8 cellular contexts compared by ENCODE assay signal in the genomic region with DNA sequence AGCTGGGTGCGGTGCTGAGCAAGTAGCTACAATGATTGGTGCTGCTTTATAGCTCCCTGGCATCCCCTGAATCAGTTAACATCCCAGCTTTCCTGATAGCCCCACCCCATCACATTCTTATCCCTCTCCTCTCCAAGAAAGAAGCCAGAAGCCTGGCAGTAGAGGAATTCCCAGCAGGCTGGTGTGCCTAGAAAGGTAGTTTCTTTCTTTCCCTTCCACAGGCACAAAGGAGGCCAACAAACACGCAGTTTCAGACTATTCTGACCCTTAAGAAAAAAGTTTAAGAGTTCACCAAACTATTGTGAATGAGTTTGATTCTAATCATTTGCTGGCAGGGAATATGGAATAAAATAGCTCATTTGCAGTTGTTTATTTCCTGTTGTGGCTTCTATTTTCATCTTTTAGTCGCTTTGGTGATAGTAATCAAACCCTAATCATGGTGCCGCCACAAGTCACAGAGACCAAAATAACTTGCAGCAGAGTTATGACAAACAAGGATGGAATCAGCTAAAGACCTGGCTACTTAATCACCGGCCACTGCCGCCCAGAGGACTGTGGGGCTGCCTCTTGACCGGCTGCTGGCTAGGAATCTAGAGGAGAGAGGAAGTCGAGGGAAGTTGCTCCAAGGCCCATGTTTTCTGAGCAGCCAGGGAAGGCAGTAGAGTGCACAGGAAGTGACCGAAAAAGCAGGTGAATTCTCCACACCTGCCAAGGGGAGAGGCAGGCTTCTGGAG. TPM values are rescaled to one million over a fixed set of nuclear protein-coding genes. Genes with fewer than 3 reads are reported as not detected.
A peak's percentile ranks its signal among the peaks of the same experiment; 100 is the strongest.
DNase-seq lines count a peak whose midpoint lies in the region; ATAC-seq, FAIRE-seq and TF ChIP-seq lines count a peak whose summit lies in the region.

No MANE protein-coding gene starts in this region.

- H3K27me3 ChIP-seq in HCT116 (ENCODE audit: insufficient read depth, low read length) (peaks cover 4% of the 10 kb centered on the region; the same call in 1 of the 2 replicates), iPS-20b (ENCODE audit: insufficient read depth, low read length) (peaks cover 48% of the 10 kb centered on the region; the same call in 1 of the 2 replicates)

- H3K9me3 ChIP-seq in HCT116 (ENCODE audit: control insufficient read depth in 1 of 2, insufficient read depth in 1 of 2, low read depth in 1 of 2, low read length in 2 of 2) = no peaks in the 10 kb centered on the region
- H3K9me3 ChIP-seq in iPS-20b (ENCODE audit: insufficient read depth, low read depth, low read length) = no peaks in the 10 kb centered on the region

- H3K4me1 ChIP-seq in HCT116 (ENCODE audit: control insufficient read depth in 1 of 2, insufficient read depth in 2 of 2, low read length in 2 of 2) (peaks cover 25 to 51% of the 10 kb centered on the region in 2 experiments), iPS-20b (ENCODE audit: insufficient read depth, low read length) (peaks cover 39% of the 10 kb centered on the region)

- H4K20me1 ChIP-seq in HCT116 (ENCODE audit: insufficient read depth) = no peaks in the 10 kb centered on the region

- H3K4me1 Mint-ChIP-seq in activated T-helper 17 cell treated with anti-CD3 and anti-CD28 coated beads, Interleukin-2, amount 50 U/mL, for 72 hours = peaks cover 13% of the 10 kb centered on the region
- peaks cover 7% of the 10 kb centered on the region for H3K4me1 Mint-ChIP-seq in stimulated activated memory B cell treated with anti-CD40 and anti-IgM and Interleukin-4, amounts not matched to agents 10 μg/mL and 1 μg/mL and 100 μg/mL, for 72 hours
- H3K4me1 Mint-ChIP-seq in endothelial cell (ENCODE audit: unreplicated experiment) = peaks cover 24% of the 10 kb centered on the region
- peaks cover 13 to 16% of the 10 kb centered on the region in 2 donors for H3K4me1 Mint-ChIP-seq in natural killer cell treated with Interleukin-12 subunit alpha and Interleukin-12 subunit beta and Interleukin-15 and Interleukin-18, amount 100 ng/mL, for 72 hours (ENCODE audit: low read depth in 2 of 2)

- FAIRE-seq in urothelium cell line (lab: Jason Lieb, UNC) = no peak

- H3K4me3 Mint-ChIP-seq in activated T-helper 17 cell treated with anti-CD3 and anti-CD28 coated beads, Interleukin-2, amount 50 U/mL, for 72 hours = peak overlapping the region; percentile 29
- no peak overlapping the region for H3K4me3 Mint-ChIP-seq in stimulated activated memory B cell treated with anti-CD40 and anti-IgM and Interleukin-4, amounts not matched to agents 10 μg/mL and 1 μg/mL and 100 μg/mL, for 72 hours
- no peak overlapping the region for H3K4me3 Mint-ChIP-seq in endothelial cell (ENCODE audit: unreplicated experiment)
- no peak overlapping the region for H3K4me3 Mint-ChIP-seq in natural killer cell treated with Interleukin-12 subunit alpha and Interleukin-12 subunit beta and Interleukin-15 and Interleukin-18, amount 100 ng/mL, for 72 hours

- no peaks in the 10 kb centered on the region for H3K9me3 Mint-ChIP-seq in activated T-helper 17 cell treated with anti-CD3 and anti-CD28 coated beads, Interleukin-2, amount 50 U/mL, for 72 hours
- no peaks in the 10 kb centered on the region for H3K9me3 Mint-ChIP-seq in stimulated activated memory B cell treated with anti-CD40 and anti-IgM and Interleukin-4, amounts not matched to agents 10 μg/mL and 1 μg/mL and 100 μg/mL, for 72 hours
- no peaks in the 10 kb centered on the region for H3K9me3 Mint-ChIP-seq in endothelial cell (ENCODE audit: unreplicated experiment)
- H3K9me3 Mint-ChIP-seq in natural killer cell treated with Interleukin-12 subunit alpha and Interleukin-12 subunit beta and Interleukin-15 and Interleukin-18, amount 100 ng/mL, for 72 hours = no peaks in the 10 kb centered on the region

- TF ChIP-seq RAD21 in HCT116 (IDR thresholded peaks at IDR 0.05; ENCODE audit: low read depth) = no peak

- no peak overlapping the region for H3K4me3 ChIP-seq in HCT116 (replicated peaks in 1 of 2; ENCODE audit: low read depth in 1 of 2, low read length in 2 of 2)
- no peak overlapping the region for H3K4me3 ChIP-seq in iPS-20b (ENCODE audit: low read length)

- POLR2A ChIA-PET in HCT116 (lab: Charles Lee) = no interaction called here

- no TSS peak for BruUV-seq in HCT116 (replicated peaks; lab: Mats Ljungman, UMichigan)

- no peak for TF ChIP-seq CTCF in HCT116 (IDR thresholded peaks at IDR 0.05 in 2 of 3, conservative IDR thresholded peaks at IDR 0.05 in 1 of 3; ENCODE audit: borderline replicate concordance in 1 of 3, insufficient read depth in 1 of 3, low read depth in 2 of 3, low read length in 2 of 3)
- no peak for TF ChIP-seq CTCF in endothelial cell (IDR thresholded peaks at IDR 0.05; ENCODE audit: unreplicated experiment)

- H3K9ac ChIP-seq in HCT116 (ENCODE audit: low read length) (no peak overlapping the region), iPS-20b (ENCODE audit: low read depth, low read length) (peak overlapping the region; percentile 25; the same call in 1 of the 2 replicates)

- no peaks in the 10 kb centered on the region for H3K36me3 ChIP-seq in HCT116 (ENCODE audit: control insufficient read depth in 1 of 2, insufficient read depth in 2 of 2, low read length in 2 of 2)
- no peaks in the 10 kb centered on the region for H3K36me3 ChIP-seq in iPS-20b (ENCODE audit: insufficient read depth, low read depth, low read length)

- no peak overlapping the region for H3K27ac ChIP-seq in HCT116 (ENCODE audit: low read depth, low read length)
- H3K27ac ChIP-seq in iPS-20b (ENCODE audit: low read length) = no peak overlapping the region

- no peaks in the 10 kb centered on the region for H3K27me3 Mint-ChIP-seq in activated T-helper 17 cell treated with anti-CD3 and anti-CD28 coated beads, Interleukin-2, amount 50 U/mL, for 72 hours
- H3K27me3 Mint-ChIP-seq in stimulated activated memory B cell treated with anti-CD40 and anti-IgM and Interleukin-4, amounts not matched to agents 10 μg/mL and 1 μg/mL and 100 μg/mL, for 72 hours = no peaks in the 10 kb centered on the region
- H3K27me3 Mint-ChIP-seq in endothelial cell (ENCODE audit: unreplicated experiment) = peaks cover 4% of the 10 kb centered on the region
- peaks cover 0 to 2% of the 10 kb centered on the region in 2 donors for H3K27me3 Mint-ChIP-seq in natural killer cell treated with Interleukin-12 subunit alpha and Interleukin-12 subunit beta and Interleukin-15 and Interleukin-18, amount 100 ng/mL, for 72 hours

- peaks cover 5% of the 10 kb centered on the region for H3K36me3 Mint-ChIP-seq in activated T-helper 17 cell treated with anti-CD3 and anti-CD28 coated beads, Interleukin-2, amount 50 U/mL, for 72 hours (ENCODE audit: low read depth)
- no peaks in the 10 kb centered on the region for H3K36me3 Mint-ChIP-seq in stimulated activated memory B cell treated with anti-CD40 and anti-IgM and Interleukin-4, amounts not matched to agents 10 μg/mL and 1 μg/mL and 100 μg/mL, for 72 hours
- no peaks in the 10 kb centered on the region for H3K36me3 Mint-ChIP-seq in endothelial cell (ENCODE audit: low read depth, unreplicated experiment)
- H3K36me3 Mint-ChIP-seq in natural killer cell treated with Interleukin-12 subunit alpha and Interleukin-12 subunit beta and Interleukin-15 and Interleukin-18, amount 100 ng/mL, for 72 hours = no peaks in the 10 kb centered on the region

- H3K4me2 ChIP-seq in HCT116 (ENCODE audit: low read length) = peak overlapping the region; percentile 50

- TF ChIP-seq POLR2A in HCT116 (IDR thresholded peaks at IDR 0.05; ENCODE audit: borderline replicate concordance, extremely low read depth, insufficient read depth, insufficient read length) = no peak

- peak; percentile 28 for ATAC-seq in HCT116
- ATAC-seq in activated T-helper 17 cell treated with anti-CD3 and anti-CD28 coated beads, Interleukin-2, amount 50 U/mL, for 72 hours (replicated peaks) = no peak
- no peak for ATAC-seq in stimulated activated memory B cell treated with anti-CD40 and anti-IgM and Interleukin-4, amounts not matched to agents 10 μg/mL and 1 μg/mL and 100 μg/mL, for 72 hours
- no peak for ATAC-seq in natural killer cell treated with Interleukin-12 subunit alpha and Interleukin-12 subunit beta and Interleukin-15 and Interleukin-18, amount 100 ng/mL, for 72 hours

- RAD21 ChIA-PET in HCT116 (lab: Charles Lee; ENCODE audit: low non-redundant PET in 1 of 2, low total read pairs in 2 of 2, uncharacterized antibody in 2 of 2, unreplicated experiment in 2 of 2) = no interaction called here

- DNase-seq in HCT116 (ENCODE audit: low read depth, low spot score) (no peak), endothelial cell (ENCODE audit: low spot score) (no peak), urothelium cell line (ENCODE audit: low spot score) (no peak)
- DNase-seq in activated CD8-positive, alpha-beta memory T cell treated with anti-CD3 and anti-CD28 coated beads, Interleukin-2, amount 50 U/mL, for 4 hours = no peak
- no peak for DNase-seq in natural killer cell treated with Interleukin-12 subunit alpha and Interleukin-12 subunit beta and Interleukin-15 and Interleukin-18, amount 100 ng/mL, for 72 hours (ENCODE audit: low spot score)

- intact Hi-C loops in HCT116 (cut with micrococcal nuclease) = no loop called here

- peak overlapping the region; percentile 35 for H3K27ac Mint-ChIP-seq in activated T-helper 17 cell treated with anti-CD3 and anti-CD28 coated beads, Interleukin-2, amount 50 U/mL, for 72 hours
- H3K27ac Mint-ChIP-seq in stimulated activated memory B cell treated with anti-CD40 and anti-IgM and Interleukin-4, amounts not matched to agents 10 μg/mL and 1 μg/mL and 100 μg/mL, for 72 hours = peak overlapping the region; percentile 68
- no peak overlapping the region for H3K27ac Mint-ChIP-seq in endothelial cell (ENCODE audit: unreplicated experiment)
- H3K27ac Mint-ChIP-seq in natural killer cell treated with Interleukin-12 subunit alpha and Interleukin-12 subunit beta and Interleukin-15 and Interleukin-18, amount 100 ng/mL, for 72 hours = peak overlapping the region in 1 of 2 donors; percentile 14

- peaks cover 4% of the 10 kb centered on the region; the same call in 1 of the 2 replicates for H3K79me2 ChIP-seq in HCT116 (ENCODE audit: insufficient read depth, low read length)

- peak overlapping the region; percentile 91 for H2AFZ ChIP-seq in HCT116 (ENCODE audit: low read depth, low read length, poor library complexity, severe bottlenecking)

- H3K9me2 ChIP-seq in HCT116 (ENCODE audit: insufficient read depth) = no peaks in the 10 kb centered on the region

- CTCF ChIA-PET in HCT116 (lab: Charles Lee) = no interaction called here

TF ChIP-seq in HCT116, 20 proteins besides CTCF, POLR2A, EP300 and RAD21 (continues in another document):
- TF ChIP-seq, protein P1, sequence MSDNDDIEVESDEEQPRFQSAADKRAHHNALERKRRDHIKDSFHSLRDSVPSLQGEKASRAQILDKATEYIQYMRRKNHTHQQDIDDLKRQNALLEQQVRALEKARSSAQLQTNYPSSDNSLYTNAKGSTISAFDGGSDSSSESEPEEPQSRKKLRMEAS (IDR thresholded peaks at IDR 0.05) = no peak
- no peak for TF ChIP-seq EGR1 (IDR thresholded peaks at IDR 0.05; ENCODE audit: low read depth)

RNA-seq across cellular contexts. Expression of a gene that starts 4.9 kb away (rescaled TPM):
- total RNA-seq in HCT116 (2021; ENCODE audit: unreplicated experiment) (7.2 TPM), endothelial cell (ENCODE audit: unreplicated experiment) (30.1 TPM)
- polyA plus RNA-seq in HCT116 (2012) = 3.6 and 4.2 TPM in 2 replicates
- total RNA-seq in activated T-helper 17 cell treated with anti-CD3 and anti-CD28 coated beads, Interleukin-2, amount 50 U/mL, for 72 hours = 10 to 100 TPM; 23.4 to 40.7 TPM
- total RNA-seq in natural killer cell treated with Interleukin-12 subunit alpha and Interleukin-12 subunit beta and Interleukin-15 and Interleukin-18, amount 100 ng/mL, for 72 hours = 10 to 100 TPM; 49.1 to 85.8 TPM
